Comparison of ENCODE assay signal across 1 cellular context in genomic region chrY:7273587-7274203, GRCh38.
TF ChIP-seq lines count a peak whose summit lies in the region.

No MANE protein-coding gene starts in this region.

TF ChIP-seq in H1, 55 proteins besides CTCF, POLR2A, EP300 and RAD21 (continued from another document):
- TF ChIP-seq SIN3A (conservative IDR thresholded peaks at IDR 0.05 in 1 of 2, IDR thresholded peaks at IDR 0.05 in 1 of 2; ENCODE audit: low read depth in 1 of 2, low read length in 2 of 2) = 0 out of 4 replicates have a peak, but pooled peaks of 1 of the 2 experiments have one; percentile 38
- peak; percentile 63; the same call in 1 of the 2 replicates for TF ChIP-seq PHF8 (conservative IDR thresholded peaks at IDR 0.05; ENCODE audit: low read depth, low read length)
TF ChIP-seq in H1: peak in this region for 4.
